ENCODE assay signal across 20 cellular contexts in genomic region chr6:170232186-170233002, GRCh38. TPM values are rescaled to one million over a fixed set of nuclear protein-coding genes. Genes with fewer than 3 reads are reported as not detected.
DNase-seq lines count a peak whose midpoint lies in the region; ATAC-seq and TF ChIP-seq lines count a peak whose summit lies in the region.
"Had no signal": no experiment of that assay in that cellular context is flagged by ENCODE, and none has a peak within 500 bp of the region (broad histone marks: within the 10 kb centered on the region; RNA-seq: fewer than 3 reads in every experiment).

No MANE protein-coding gene starts in this region.

- H3K4me3 Mint-ChIP-seq in endodermal cell (no peak overlapping the region), nephron (no peak overlapping the region)
- no peak overlapping the region for H3K4me3 Mint-ChIP-seq in activated CD4-positive, alpha-beta T cell treated with anti-CD3 and anti-CD28 coated beads for 36 hours
- no peak overlapping the region for H3K4me3 Mint-ChIP-seq in activated T-helper 17 cell treated with anti-CD3 and anti-CD28 coated beads, Interleukin-2, amount 50 U/mL, for 72 hours
- H3K4me3 Mint-ChIP-seq: CD4-positive, alpha-beta memory T cell; memory B cell; neural crest cell; stimulated activated naive CD8-positive, alpha-beta T cell treated with anti-CD3 and anti-CD28 coated beads, Interleukin-15, Interleukin-2, amounts not matched to agents 100 ng/mL and 50 ng/mL, for 24 hours had no signal

- H3K4me1 ChIP-seq in endodermal cell (ENCODE audit: control insufficient read depth, insufficient read depth, low read length) = no peaks in the 10 kb centered on the region

- H3K36me3 ChIP-seq in endodermal cell (ENCODE audit: control insufficient read depth, insufficient read depth, low read length) = no peaks in the 10 kb centered on the region

- 95 to 96% methylated on average over 23 to 24 of the region's 24 CpGs for WGBS in endodermal cell (ENCODE audit: insufficient coverage in 1 of 2, insufficient read length in 1 of 2), 2 experiments

- no peaks in the 10 kb centered on the region for H3K9me3 Mint-ChIP-seq in endodermal cell
- H3K9me3 Mint-ChIP-seq in nephron = no peaks in the 10 kb centered on the region
- H3K9me3 Mint-ChIP-seq in activated CD4-positive, alpha-beta T cell treated with anti-CD3 and anti-CD28 coated beads for 36 hours (ENCODE audit: low read depth) = no peaks in the 10 kb centered on the region
- no peaks in the 10 kb centered on the region for H3K9me3 Mint-ChIP-seq in activated T-helper 17 cell treated with anti-CD3 and anti-CD28 coated beads, Interleukin-2, amount 50 U/mL, for 72 hours
- H3K9me3 Mint-ChIP-seq: CD4-positive, alpha-beta memory T cell; memory B cell; neural crest cell; stimulated activated naive CD8-positive, alpha-beta T cell treated with anti-CD3 and anti-CD28 coated beads, Interleukin-15, Interleukin-2, amounts not matched to agents 100 ng/mL and 50 ng/mL, for 24 hours had no signal

- H3K4me1 Mint-ChIP-seq in endodermal cell (peaks cover 13% of the 10 kb centered on the region), nephron (peaks cover 59% of the 10 kb centered on the region)
- no peaks in the 10 kb centered on the region for H3K4me1 Mint-ChIP-seq in activated CD4-positive, alpha-beta T cell treated with anti-CD3 and anti-CD28 coated beads for 36 hours
- no peaks in the 10 kb centered on the region for H3K4me1 Mint-ChIP-seq in activated T-helper 17 cell treated with anti-CD3 and anti-CD28 coated beads, Interleukin-2, amount 50 U/mL, for 72 hours
- H3K4me1 Mint-ChIP-seq: CD4-positive, alpha-beta memory T cell had no signal

- POLR2A ChIA-PET in activated CD4-positive, alpha-beta T cell treated with anti-CD3 and anti-CD28 coated beads for 36 hours (lab: Charles Lee) = no interaction called here

- no peaks in the 10 kb centered on the region for H3K27me3 ChIP-seq in endodermal cell (ENCODE audit: control insufficient read depth, insufficient read depth, low read length, poor library complexity, severe bottlenecking)

- DNase-seq in AG08396 (ENCODE audit: low spot score) (peak; percentile 67), NCI-H226 (peak; percentile 41), endodermal cell (no peak), NK-92 (lab: John Stamatoyannopoulos, UW; ENCODE audit: unreplicated experiment) (no peak)
- DNase-seq in activated CD4-positive, alpha-beta T cell treated with anti-CD3 and anti-CD28 coated beads for 36 hours = no peak
- no peak for DNase-seq in activated T-cell treated with anti-CD3 and anti-CD28 coated beads, Interleukin-2, amount 50 U/mL, for 48 hours
- DNase-seq: activated CD4-positive, alpha-beta T cell treated with anti-CD3 and anti-CD28 coated beads for 48 hours; activated CD8-positive, alpha-beta memory T cell treated with anti-CD3 and anti-CD28 coated beads, Interleukin-2, amount 50 U/mL, for 4 hours; CD4-positive, alpha-beta memory T cell; DMS79 treated with DMSO at 0.1 percent for 48 hours; glutamatergic neuron; KG1; NCI-H1092; PC-9 had no signal

- H3K4me3 ChIP-seq in endodermal cell (ENCODE audit: low read length) = no peak overlapping the region
- H3K4me3 ChIP-seq: PC-9 had no signal

- H3K27me3 Mint-ChIP-seq in endodermal cell (ENCODE audit: insufficient read depth) (peaks cover 2% of the 10 kb centered on the region), nephron (ENCODE audit: low read depth) (peaks cover 63% of the 10 kb centered on the region)
- H3K27me3 Mint-ChIP-seq in activated CD4-positive, alpha-beta T cell treated with anti-CD3 and anti-CD28 coated beads for 36 hours = no peaks in the 10 kb centered on the region
- H3K27me3 Mint-ChIP-seq in activated T-helper 17 cell treated with anti-CD3 and anti-CD28 coated beads, Interleukin-2, amount 50 U/mL, for 72 hours = no peaks in the 10 kb centered on the region
- H3K27me3 Mint-ChIP-seq: CD4-positive, alpha-beta memory T cell; stimulated activated naive CD8-positive, alpha-beta T cell treated with anti-CD3 and anti-CD28 coated beads, Interleukin-15, Interleukin-2, amounts not matched to agents 100 ng/mL and 50 ng/mL, for 24 hours had no signal

- H3K9me3 ChIP-seq in endodermal cell (ENCODE audit: control insufficient read depth, low read length) = no peaks in the 10 kb centered on the region

- intact Hi-C loops in activated CD4-positive, alpha-beta T cell treated with anti-CD3 and anti-CD28 coated beads for 36 hours (cut with DNase I, micrococcal nuclease) = no loop called here

- no peak overlapping the region for H3K9ac ChIP-seq in endodermal cell (ENCODE audit: extremely low read depth, low read length, poor library complexity, severe bottlenecking)

- no peak for ATAC-seq in activated CD4-positive, alpha-beta T cell treated with anti-CD3 and anti-CD28 coated beads for 36 hours
- no peak for ATAC-seq in activated T-helper 17 cell treated with anti-CD3 and anti-CD28 coated beads, Interleukin-2, amount 50 U/mL, for 72 hours (replicated peaks)
- ATAC-seq: SK-N-SH treated with all-trans-retinoic acid at 6 μM for 48 hours had no signal

- CTCF ChIA-PET in activated CD4-positive, alpha-beta T cell treated with anti-CD3 and anti-CD28 coated beads for 36 hours (lab: Charles Lee) = no interaction called here

- H3K27ac ChIP-seq in endodermal cell (ENCODE audit: low read depth, low read length) = peak overlapping the region; percentile 57
- H3K27ac ChIP-seq: PC-9 had no signal

- TF ChIP-seq CTCF in endodermal cell (conservative IDR thresholded peaks at IDR 0.05) = no peak
- no peak for TF ChIP-seq CTCF in nephron (IDR thresholded peaks at IDR 0.05; ENCODE audit: unreplicated experiment in 3 of 3)

- H3K27ac Mint-ChIP-seq in endodermal cell (no peak overlapping the region), nephron (peak overlapping the region in 2 of 3 experiments; percentile 14 to 68)
- H3K27ac Mint-ChIP-seq in activated CD4-positive, alpha-beta T cell treated with anti-CD3 and anti-CD28 coated beads for 36 hours = no peak overlapping the region
- H3K27ac Mint-ChIP-seq in activated T-helper 17 cell treated with anti-CD3 and anti-CD28 coated beads, Interleukin-2, amount 50 U/mL, for 72 hours = no peak overlapping the region
- H3K27ac Mint-ChIP-seq: CD4-positive, alpha-beta memory T cell; memory B cell; stimulated activated naive CD8-positive, alpha-beta T cell treated with anti-CD3 and anti-CD28 coated beads, Interleukin-15, Interleukin-2, amounts not matched to agents 100 ng/mL and 50 ng/mL, for 24 hours had no signal

- no peaks in the 10 kb centered on the region for H3K36me3 Mint-ChIP-seq in endodermal cell (ENCODE audit: low read depth)
- no peaks in the 10 kb centered on the region for H3K36me3 Mint-ChIP-seq in nephron (ENCODE audit: low read depth)
- no peaks in the 10 kb centered on the region for H3K36me3 Mint-ChIP-seq in activated CD4-positive, alpha-beta T cell treated with anti-CD3 and anti-CD28 coated beads for 36 hours (ENCODE audit: low read depth)
- H3K36me3 Mint-ChIP-seq in activated T-helper 17 cell treated with anti-CD3 and anti-CD28 coated beads, Interleukin-2, amount 50 U/mL, for 72 hours (ENCODE audit: low read depth) = no peaks in the 10 kb centered on the region
- H3K36me3 Mint-ChIP-seq: CD4-positive, alpha-beta memory T cell; memory B cell had no signal

RNA-seq across cellular contexts. Expression of gene DLL1, which starts 58.5 kb away (rescaled TPM):
- total RNA-seq in endodermal cell = 1 to 10 TPM; 3.1 to 3.6 TPM
- polyA plus RNA-seq in endodermal cell (2013, experiment 1 of 2) = 79.0 TPM
- 59.5 TPM for polyA plus RNA-seq in endodermal cell (2013, experiment 2 of 2)
- under 1 TPM; 0.54 to 0.91 TPM for total RNA-seq in activated CD4-positive, alpha-beta T cell treated with anti-CD3 and anti-CD28 coated beads for 36 hours
- total RNA-seq in activated T-helper 17 cell treated with anti-CD3 and anti-CD28 coated beads, Interleukin-2, amount 50 U/mL, for 72 hours = under 1 TPM; 0.11 to 0.56 TPM
- total RNA-seq: PC-9 had no signal

Comparison
In these comparisons a context has a peak if more than half of its experiments do, and no peak if none do; other contexts are left out.
1. DNase-seq: peak in AG08396 (single experiment) and NCI-H226 (single experiment); none in endodermal cell (single experiment), activated CD4-positive, alpha-beta T cell treated with anti-CD3 and anti-CD28 coated beads for 36 hours (single experiment), NK-92 (single experiment) and activated T-cell treated with anti-CD3 and anti-CD28 coated beads, Interleukin-2, amount 50 U/mL, for 48 hours (0 of 2).
2. H3K27ac Mint-ChIP-seq: peak in nephron (2 of 3); none in endodermal cell (single experiment), activated CD4-positive, alpha-beta T cell treated with anti-CD3 and anti-CD28 coated beads for 36 hours (single experiment) and activated T-helper 17 cell treated with anti-CD3 and anti-CD28 coated beads, Interleukin-2, amount 50 U/mL, for 72 hours (single experiment).